Comparison of ENCODE assay signal across 1 cellular context in genomic region chr1:242522304-242522945, GRCh38.
TF ChIP-seq lines count a peak whose summit lies in the region.

No MANE protein-coding gene starts in this region.

TF ChIP-seq in GM23338, 12 proteins besides CTCF, POLR2A, EP300 and RAD21 (continued from another document):
- TF ChIP-seq, protein P1, sequence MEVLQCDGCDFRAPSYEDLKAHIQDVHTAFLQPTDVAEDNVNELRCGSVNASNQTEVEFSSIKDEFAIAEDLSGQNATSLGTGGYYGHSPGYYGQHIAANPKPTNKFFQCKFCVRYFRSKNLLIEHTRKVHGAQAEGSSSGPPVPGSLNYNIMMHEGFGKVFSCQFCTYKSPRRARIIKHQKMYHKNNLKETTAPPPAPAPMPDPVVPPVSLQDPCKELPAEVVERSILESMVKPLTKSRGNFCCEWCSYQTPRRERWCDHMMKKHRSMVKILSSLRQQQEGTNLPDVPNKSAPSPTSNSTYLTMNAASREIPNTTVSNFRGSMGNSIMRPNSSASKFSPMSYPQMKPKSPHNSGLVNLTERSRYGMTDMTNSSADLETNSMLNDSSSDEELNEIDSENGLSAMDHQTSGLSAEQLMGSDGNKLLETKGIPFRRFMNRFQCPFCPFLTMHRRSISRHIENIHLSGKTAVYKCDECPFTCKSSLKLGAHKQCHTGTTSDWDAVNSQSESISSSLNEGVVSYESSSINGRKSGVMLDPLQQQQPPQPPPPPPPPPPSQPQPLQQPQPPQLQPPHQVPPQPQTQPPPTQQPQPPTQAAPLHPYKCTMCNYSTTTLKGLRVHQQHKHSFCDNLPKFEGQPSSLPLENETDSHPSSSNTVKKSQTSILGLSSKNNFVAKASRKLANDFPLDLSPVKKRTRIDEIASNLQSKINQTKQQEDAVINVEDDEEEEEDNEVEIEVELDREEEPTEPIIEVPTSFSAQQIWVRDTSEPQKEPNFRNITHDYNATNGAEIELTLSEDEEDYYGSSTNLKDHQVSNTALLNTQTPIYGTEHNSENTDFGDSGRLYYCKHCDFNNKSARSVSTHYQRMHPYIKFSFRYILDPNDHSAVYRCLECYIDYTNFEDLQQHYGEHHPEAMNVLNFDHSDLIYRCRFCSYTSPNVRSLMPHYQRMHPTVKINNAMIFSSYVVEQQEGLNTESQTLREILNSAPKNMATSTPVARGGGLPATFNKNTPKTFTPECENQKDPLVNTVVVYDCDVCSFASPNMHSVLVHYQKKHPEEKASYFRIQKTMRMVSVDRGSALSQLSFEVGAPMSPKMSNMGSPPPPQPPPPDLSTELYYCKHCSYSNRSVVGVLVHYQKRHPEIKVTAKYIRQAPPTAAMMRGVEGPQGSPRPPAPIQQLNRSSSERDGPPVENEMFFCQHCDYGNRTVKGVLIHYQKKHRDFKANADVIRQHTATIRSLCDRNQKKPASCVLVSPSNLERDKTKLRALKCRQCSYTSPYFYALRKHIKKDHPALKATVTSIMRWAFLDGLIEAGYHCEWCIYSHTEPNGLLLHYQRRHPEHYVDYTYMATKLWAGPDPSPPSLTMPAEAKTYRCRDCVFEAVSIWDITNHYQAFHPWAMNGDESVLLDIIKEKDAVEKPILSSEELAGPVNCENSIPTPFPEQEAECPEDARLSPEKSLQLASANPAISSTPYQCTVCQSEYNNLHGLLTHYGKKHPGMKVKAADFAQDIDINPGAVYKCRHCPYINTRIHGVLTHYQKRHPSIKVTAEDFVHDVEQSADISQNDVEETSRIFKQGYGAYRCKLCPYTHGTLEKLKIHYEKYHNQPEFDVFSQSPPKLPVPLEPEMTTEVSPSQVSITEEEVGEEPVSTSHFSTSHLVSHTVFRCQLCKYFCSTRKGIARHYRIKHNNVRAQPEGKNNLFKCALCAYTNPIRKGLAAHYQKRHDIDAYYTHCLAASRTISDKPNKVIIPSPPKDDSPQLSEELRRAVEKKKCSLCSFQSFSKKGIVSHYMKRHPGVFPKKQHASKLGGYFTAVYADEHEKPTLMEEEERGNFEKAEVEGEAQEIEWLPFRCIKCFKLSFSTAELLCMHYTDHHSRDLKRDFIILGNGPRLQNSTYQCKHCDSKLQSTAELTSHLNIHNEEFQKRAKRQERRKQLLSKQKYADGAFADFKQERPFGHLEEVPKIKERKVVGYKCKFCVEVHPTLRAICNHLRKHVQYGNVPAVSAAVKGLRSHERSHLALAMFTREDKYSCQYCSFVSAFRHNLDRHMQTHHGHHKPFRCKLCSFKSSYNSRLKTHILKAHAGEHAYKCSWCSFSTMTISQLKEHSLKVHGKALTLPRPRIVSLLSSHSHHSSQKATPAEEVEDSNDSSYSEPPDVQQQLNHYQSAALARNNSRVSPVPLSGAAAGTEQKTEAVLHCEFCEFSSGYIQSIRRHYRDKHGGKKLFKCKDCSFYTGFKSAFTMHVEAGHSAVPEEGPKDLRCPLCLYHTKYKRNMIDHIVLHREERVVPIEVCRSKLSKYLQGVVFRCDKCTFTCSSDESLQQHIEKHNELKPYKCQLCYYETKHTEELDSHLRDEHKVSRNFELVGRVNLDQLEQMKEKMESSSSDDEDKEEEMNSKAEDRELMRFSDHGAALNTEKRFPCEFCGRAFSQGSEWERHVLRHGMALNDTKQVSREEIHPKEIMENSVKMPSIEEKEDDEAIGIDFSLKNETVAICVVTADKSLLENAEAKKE (CRISPR knock-in tag; IDR thresholded peaks at IDR 0.05) = no peak
- no peak for TF ChIP-seq JUNB (IDR thresholded peaks at IDR 0.05; ENCODE audit: unreplicated experiment)
- TF ChIP-seq, protein P2, sequence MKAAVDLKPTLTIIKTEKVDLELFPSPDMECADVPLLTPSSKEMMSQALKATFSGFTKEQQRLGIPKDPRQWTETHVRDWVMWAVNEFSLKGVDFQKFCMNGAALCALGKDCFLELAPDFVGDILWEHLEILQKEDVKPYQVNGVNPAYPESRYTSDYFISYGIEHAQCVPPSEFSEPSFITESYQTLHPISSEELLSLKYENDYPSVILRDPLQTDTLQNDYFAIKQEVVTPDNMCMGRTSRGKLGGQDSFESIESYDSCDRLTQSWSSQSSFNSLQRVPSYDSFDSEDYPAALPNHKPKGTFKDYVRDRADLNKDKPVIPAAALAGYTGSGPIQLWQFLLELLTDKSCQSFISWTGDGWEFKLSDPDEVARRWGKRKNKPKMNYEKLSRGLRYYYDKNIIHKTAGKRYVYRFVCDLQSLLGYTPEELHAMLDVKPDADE (IDR thresholded peaks at IDR 0.05) = no peak
- TF ChIP-seq EZH2phosphoT487 (IDR thresholded peaks at IDR 0.05; ENCODE audit: unreplicated experiment) = no peak
- no peak for TF ChIP-seq EZH2 (IDR thresholded peaks at IDR 0.05; ENCODE audit: low read depth, unreplicated experiment)
- TF ChIP-seq ZNF331 (CRISPR knock-in tag; IDR thresholded peaks at IDR 0.05; ENCODE audit: low read depth) = no peak
